8 cellular contexts compared by ENCODE assay signal in the genomic region with DNA sequence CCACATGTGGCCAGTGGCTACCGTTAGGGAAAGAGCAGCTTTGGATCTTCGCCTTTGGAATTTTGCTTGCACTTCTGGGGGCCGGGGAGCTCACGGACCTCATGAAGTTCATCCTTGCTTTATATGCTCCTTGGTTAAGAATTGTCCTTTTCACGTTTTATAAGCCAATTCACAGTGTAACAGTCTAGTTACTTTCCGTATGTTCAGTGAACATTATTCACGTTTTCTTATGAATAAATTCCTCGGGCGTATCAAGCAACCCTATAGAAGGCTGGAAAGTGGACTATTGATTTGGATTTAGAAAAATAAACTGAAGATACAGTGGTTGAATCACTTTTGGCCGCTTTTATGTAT. TPM values are rescaled to one million over a fixed set of nuclear protein-coding genes. Genes with fewer than 3 reads are reported as not detected.
DNase-seq lines count a peak whose midpoint lies in the region; ATAC-seq and TF ChIP-seq lines count a peak whose summit lies in the region.

No MANE protein-coding gene starts in this region.

- peak overlapping the region; percentile 94 for H2AFZ ChIP-seq in neuron (ENCODE audit: low read depth, low read length)

- H3K36me3 Mint-ChIP-seq in CD4-positive, alpha-beta memory T cell: peaks cover 0 to 7% of the 10 kb centered on the region in 2 donors

- H3K27ac Mint-ChIP-seq in CD4-positive, alpha-beta memory T cell: peak overlapping the region in 6 of 7 donors; percentile 49 to 92 (median 80)

- no peak for TF ChIP-seq POLR2A in NB4 (IDR thresholded peaks at IDR 0.05; ENCODE audit: extremely low read depth, insufficient read length)

- ATAC-seq in GM21423 (IDR thresholded peaks at IDR 0.05; ENCODE audit: unreplicated experiment): no peak

- no peaks in the 10 kb centered on the region for H3K36me3 ChIP-seq in CD4-positive, alpha-beta memory T cell (ENCODE audit: insufficient read depth, low read length)
- no peaks in the 10 kb centered on the region for H3K36me3 ChIP-seq in effector memory CD4-positive, alpha-beta T cell (ENCODE audit: control insufficient read depth, insufficient read depth, low read length)
- no peaks in the 10 kb centered on the region for H3K36me3 ChIP-seq in neuron (ENCODE audit: insufficient read depth, low read length)

- POLR2A ChIA-PET in CD4-positive, alpha-beta memory T cell (lab: Charles Lee; ENCODE audit: partially characterized antibody): interaction anchor here (2.7 kb wide), 1 partner anchor 243 kb away, joined by 7 read pairs; the partner anchor contains the start of gene SMARCAD1

- H3K27me3 Mint-ChIP-seq in CD4-positive, alpha-beta memory T cell: peaks cover 9 to 13% of the 10 kb centered on the region in 2 donors

- peak overlapping the region; percentile 66 for H3K27ac ChIP-seq in CD4-positive, alpha-beta memory T cell (ENCODE audit: low read depth, low read length)
- H3K27ac ChIP-seq in effector memory CD4-positive, alpha-beta T cell (ENCODE audit: insufficient read depth, low read length, poor library complexity, severe bottlenecking): peak overlapping the region; percentile 41

- H3K9me3 ChIP-seq in CD4-positive, alpha-beta memory T cell (ENCODE audit: control insufficient read depth in 1 of 2, low read length in 2 of 2): no peaks in the 10 kb centered on the region
- H3K9me3 ChIP-seq in effector memory CD4-positive, alpha-beta T cell (ENCODE audit: control insufficient read depth, low read length): no peaks in the 10 kb centered on the region
- no peaks in the 10 kb centered on the region for H3K9me3 ChIP-seq in neuron (ENCODE audit: low read length)

- peaks cover 4% of the 10 kb centered on the region for H3K27me3 ChIP-seq in CD4-positive, alpha-beta memory T cell (ENCODE audit: insufficient read depth, low read length)
- H3K27me3 ChIP-seq in effector memory CD4-positive, alpha-beta T cell (replicated peaks; ENCODE audit: control insufficient read depth, insufficient read depth, low read length, poor library complexity, severe bottlenecking): no peaks in the 10 kb centered on the region
- no peaks in the 10 kb centered on the region for H3K27me3 ChIP-seq in neuron (ENCODE audit: insufficient read depth, low read length)

- intact Hi-C loops in CD4-positive, alpha-beta memory T cell (cut with micrococcal nuclease): loop anchor here (2.0 to 5.0 kb wide), 2 partner anchors 44 to 244 kb away; partner anchors contain the start of gene SMARCAD1

- TF ChIP-seq CTCF in NB4 (IDR thresholded peaks at IDR 0.05; ENCODE audit: low read depth, low read length): no peak

- H3K4me3 Mint-ChIP-seq in CD4-positive, alpha-beta memory T cell: peak overlapping the region; percentile 85 to 93 (median 90)

- peaks cover 18 to 34% (median 21%) of the 10 kb centered on the region in 4 donors for H3K4me1 Mint-ChIP-seq in CD4-positive, alpha-beta memory T cell

- peak overlapping the region; percentile 66 to 86 for H3K4me3 ChIP-seq in CD4-positive, alpha-beta memory T cell (ENCODE audit: low read length in 2 of 2)
- H3K4me3 ChIP-seq in NB4 (ENCODE audit: low read depth, low read length) (peak overlapping the region; percentile 63), neuron (ENCODE audit: low read length) (peak overlapping the region; percentile 79)
- peak overlapping the region; percentile 75 for H3K4me3 ChIP-seq in effector memory CD4-positive, alpha-beta T cell (ENCODE audit: insufficient read depth, low read depth, low read length, poor library complexity, severe bottlenecking)

- H3K9me3 Mint-ChIP-seq in CD4-positive, alpha-beta memory T cell: no peaks in the 10 kb centered on the region

- CTCF ChIA-PET in CD4-positive, alpha-beta memory T cell (lab: Charles Lee; ENCODE audit: partially characterized antibody): interaction anchor here (1.0 kb wide), 1 partner anchor 44 kb away, joined by 8 read pairs; no protein-coding TSS in a partner anchor

- H3K4me1 ChIP-seq in CD4-positive, alpha-beta memory T cell (ENCODE audit: insufficient read depth, low read length): peaks cover 17% of the 10 kb centered on the region
- H3K4me1 ChIP-seq in effector memory CD4-positive, alpha-beta T cell (ENCODE audit: control insufficient read depth, insufficient read depth, low read length, poor library complexity, severe bottlenecking): peaks cover 11% of the 10 kb centered on the region
- H3K4me1 ChIP-seq in neuron (ENCODE audit: insufficient read depth, low read length): peaks cover 28% of the 10 kb centered on the region

- peak in 1 of 5 donors; percentile 5 for DNase-seq in CD4-positive, alpha-beta memory T cell
- no peak for DNase-seq in NB4 (ENCODE audit: low read depth)
- DNase-seq in effector memory CD4-positive, alpha-beta T cell: no peak
- DNase-seq in NCI-H187 treated with DMSO at 0.1 percent for 48 hours (lab: John Stamatoyannopoulos, UW): no peak
- no peak for DNase-seq in NCI-H2196 (lab: John Stamatoyannopoulos, UW; ENCODE audit: unreplicated experiment)
- DNase-seq in middle frontal gyrus (ENCODE audit: extremely low spot score, low spot score): no peak

RNA-seq across cellular contexts. Expression of gene PDLIM5, which starts 0.7 kb away (rescaled TPM):
- total RNA-seq in CD4-positive, alpha-beta memory T cell: 10 to 100 TPM; 37.4 to 38.9 TPM
- 10 to 100 TPM; 50.3 to 57.5 TPM for polyA plus RNA-seq in CD4-positive, alpha-beta memory T cell
